In genomic region chr16:85970712-85971220, GRCh38 we compare ENCODE assay signal across 18 cellular contexts.
"Had no signal": no experiment of that assay in that cellular context is flagged by ENCODE, and none has a peak within 500 bp of the region (broad histone marks: within the 10 kb centered on the region; RNA-seq: fewer than 3 reads in every experiment).

No MANE protein-coding gene starts in this region.

- DNase-seq: activated CD4-positive, alpha-beta T cell treated with anti-CD3 and anti-CD28 coated beads for 4 hours; activated CD8-positive, alpha-beta memory T cell treated with anti-CD3 and anti-CD28 coated beads, Interleukin-2, amount 50 U/mL, for 48 hours; activated CD8-positive, alpha-beta T cell treated with anti-CD3 and anti-CD28 coated beads for 36 hours; activated naive CD4-positive, alpha-beta T cell; caudate nucleus; effector CD8-positive, alpha-beta T cell; glutamatergic neuron; immature natural killer cell; left lung; ovary; SK-N-SH; stimulated activated CD4-positive, alpha-beta T cell treated with anti-CD3 and anti-CD28 coated beads, Interleukin-15, amount 100 ng/mL, for 24 hours; T-helper 1 cell had no signal

- H3K4me3 Mint-ChIP-seq: activated CD8-positive, alpha-beta T cell treated with anti-CD3 and anti-CD28 coated beads for 36 hours; activated T-helper 1 cell treated with anti-CD3 and anti-CD28 coated beads, Interleukin-12 subunit alpha, Interleukin-12 subunit beta, Interleukin-2, Interleukin-4 antibody, amounts not matched to agents 30 ng/mL and 10 ng/mL and 1 ng/mL, durations not matched to agents 14 hours and 24 hours and 36 hours; immature natural killer cell; neural crest cell had no signal

- H3K27me3 Mint-ChIP-seq: activated CD8-positive, alpha-beta T cell treated with anti-CD3 and anti-CD28 coated beads for 36 hours had no signal

- H3K27ac ChIP-seq: coronary artery, left lung, tibial nerve, VCaP had no signal

- ATAC-seq: activated CD8-positive, alpha-beta T cell treated with anti-CD3 and anti-CD28 coated beads for 36 hours; left lung had no signal

- H3K27ac Mint-ChIP-seq: activated T-helper 1 cell treated with anti-CD3 and anti-CD28 coated beads, Interleukin-12 subunit alpha, Interleukin-12 subunit beta, Interleukin-2, Interleukin-4 antibody, amounts not matched to agents 30 ng/mL and 10 ng/mL and 1 ng/mL, durations not matched to agents 14 hours and 24 hours and 36 hours; immature natural killer cell had no signal

- H3K9me3 Mint-ChIP-seq: immature natural killer cell had no signal

- H3K36me3 Mint-ChIP-seq: immature natural killer cell had no signal
